ENCODE assay signal across 9 cellular contexts in the genomic region with DNA sequence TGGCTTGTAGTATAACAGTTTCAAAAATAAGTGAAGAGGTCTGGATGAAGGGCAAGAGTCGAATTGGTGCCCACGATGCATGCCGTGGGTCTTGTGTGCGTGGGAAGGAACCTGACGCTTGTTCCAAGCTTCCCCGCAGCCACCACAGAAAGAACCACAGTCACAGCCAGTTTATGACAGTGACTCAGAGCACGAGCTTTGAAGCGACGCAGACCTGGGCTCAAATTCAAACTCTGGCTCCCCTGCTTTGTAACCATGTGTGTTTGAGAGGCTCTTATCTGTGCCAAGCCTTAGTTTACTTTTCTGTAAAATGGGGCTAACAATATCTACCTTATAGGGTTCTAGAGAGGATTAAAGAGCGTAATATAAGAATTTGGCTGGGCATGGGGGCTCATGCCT.
DNase-seq lines count a peak whose midpoint lies in the region; ATAC-seq lines count a peak whose summit lies in the region.
"Had no signal": no experiment of that assay in that cellular context is flagged by ENCODE, and none has a peak within 500 bp of the region (broad histone marks: within the 10 kb centered on the region; RNA-seq: fewer than 3 reads in every experiment).

No MANE protein-coding gene starts in this region.

- peaks cover 4 to 33% (median 29%) of the 10 kb centered on the region in 3 donors for H3K36me3 Mint-ChIP-seq in immature natural killer cell

- DNase-seq in Jurkat, Clone E6-1 (ENCODE audit: low read depth, low spot score) = peak; percentile 76
- peak; percentile 64 for DNase-seq in activated T-cell treated with anti-CD3 and anti-CD28 coated beads for 24 hours (ENCODE audit: low read depth)
- DNase-seq in immature natural killer cell = peak in 2 of 3 donors; percentile 32 to 40
- peak; percentile 84 for DNase-seq in stimulated activated CD8-positive, alpha-beta memory T cell treated with anti-CD3 and anti-CD28 coated beads, Interleukin-4, amount 100 ng/mL, for 48 hours
- no peak for DNase-seq in COLO668 (lab: John Stamatoyannopoulos, UW; ENCODE audit: unreplicated experiment)
- no peak for DNase-seq in iPS-NIHi7 (ENCODE audit: extremely low spot score)
- DNase-seq: esophagus squamous epithelium had no signal

- H3K4me1 Mint-ChIP-seq in immature natural killer cell = peaks cover 13 to 32% of the 10 kb centered on the region in 2 donors

- peaks cover 0 to 3% (median 3%) of the 10 kb centered on the region in 3 donors for H3K27me3 Mint-ChIP-seq in immature natural killer cell (ENCODE audit: low read depth in 3 of 3)

- ATAC-seq in GM18873 (IDR thresholded peaks at IDR 0.05; ENCODE audit: low FRiP score, unreplicated experiment) (no peak), HG03565 (IDR thresholded peaks at IDR 0.05; ENCODE audit: unreplicated experiment) (no peak)

- peak overlapping the region; percentile 20; the same call in 1 of the 2 replicates for H3K4me3 ChIP-seq in Jurkat, Clone E6-1 (ENCODE audit: low read length)
- H3K4me3 ChIP-seq: esophagus squamous epithelium had no signal

- H3K9me3 Mint-ChIP-seq in immature natural killer cell = no peaks in the 10 kb centered on the region

- peak overlapping the region in 4 of 5 donors; percentile 1 to 48 (median 26) for H3K4me3 Mint-ChIP-seq in immature natural killer cell

- H3K27ac Mint-ChIP-seq in immature natural killer cell = peak overlapping the region in 3 of 6 donors; percentile 43 to 83 (median 69)

Comparison
In these comparisons a context has a peak if more than half of its experiments do, and no peak if none do; other contexts are left out.
1. DNase-seq: peak in Jurkat, Clone E6-1 (single experiment), activated T-cell treated with anti-CD3 and anti-CD28 coated beads for 24 hours (single experiment), immature natural killer cell (2 of 3) and stimulated activated CD8-positive, alpha-beta memory T cell treated with anti-CD3 and anti-CD28 coated beads, Interleukin-4, amount 100 ng/mL, for 48 hours (single experiment); none in COLO668 (single experiment) and iPS-NIHi7 (single experiment).